Comparison of ENCODE assay signal across 23 cellular contexts in the genomic region with DNA sequence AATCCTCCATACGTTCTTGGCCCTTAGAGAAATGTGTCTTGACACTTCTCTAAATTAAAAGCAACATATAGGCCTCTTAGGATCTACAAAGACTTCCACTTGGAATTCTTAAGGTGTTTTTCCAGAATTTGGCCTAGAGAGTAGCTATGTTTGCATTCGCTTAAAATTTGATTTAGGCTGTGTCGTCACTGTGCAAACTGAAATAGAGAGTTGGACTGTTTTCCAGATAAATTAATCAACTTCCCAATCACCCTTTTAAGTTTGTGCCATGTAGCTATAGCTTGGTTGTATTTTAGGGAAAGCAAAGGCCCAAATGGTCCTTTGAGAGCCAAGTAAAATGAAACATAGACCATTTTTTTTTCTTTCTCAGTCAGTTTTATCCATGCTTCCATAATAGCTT.
DNase-seq lines count a peak whose midpoint lies in the region; ATAC-seq and TF ChIP-seq lines count a peak whose summit lies in the region.
"Had no signal": no experiment of that assay in that cellular context is flagged by ENCODE, and none has a peak within 500 bp of the region (broad histone marks: within the 10 kb centered on the region; RNA-seq: fewer than 3 reads in every experiment).

No MANE protein-coding gene starts in this region.

- intact Hi-C loops in ascending aorta (cut with DNase I), result no loop called here

- TF ChIP-seq CTCF in ascending aorta (IDR thresholded peaks at IDR 0.05) (no peak), thoracic aorta (IDR thresholded peaks at IDR 0.05) (no peak)

- peak overlapping the region; percentile 22 to 38 for H3K27ac ChIP-seq in ascending aorta
- H3K27ac ChIP-seq in thoracic aorta, result peak overlapping the region; percentile 9 to 35
- H3K27ac ChIP-seq: BLaER1 had no signal

- H3K36me3 ChIP-seq in ascending aorta (peaks cover 35 to 72% of the 10 kb centered on the region in 2 donors), thoracic aorta (peaks cover 46% of the 10 kb centered on the region)
- H3K36me3 ChIP-seq: BE2C, BLaER1 had no signal

- no peaks in the 10 kb centered on the region for H3K27me3 ChIP-seq in ascending aorta
- H3K27me3 ChIP-seq in thoracic aorta (replicated peaks; ENCODE audit: insufficient read depth), result no peaks in the 10 kb centered on the region
- H3K27me3 ChIP-seq: BLaER1 had no signal

- no peak for DNase-seq in ascending aorta (ENCODE audit: low spot score in 2 of 2)
- DNase-seq in left lobe of liver (ENCODE audit: low spot score), result no peak
- DNase-seq in thoracic aorta (ENCODE audit: low spot score), result no peak
- DNase-seq in middle frontal gyrus (ENCODE audit: extremely low spot score, low spot score), result no peak
- DNase-seq: 8988T; ACHN; BE2C; C1 segment of cervical spinal cord; CD4-positive, alpha-beta memory T cell; CD4-positive, CD25-positive, alpha-beta regulatory T cell; CD8-positive, alpha-beta memory T cell; COR-L47; DMS 273 treated with DMSO at 0.1 percent for 48 hours; DMS153; DMS53; DMS79; DND-41; EL; GDM1 had no signal

- H3K4me3 ChIP-seq in ascending aorta (no peak overlapping the region), thoracic aorta (no peak overlapping the region)
- H3K4me3 ChIP-seq: BLaER1, GM12878 had no signal

- peak; percentile 38 for ATAC-seq in left lobe of liver
- ATAC-seq in thoracic aorta (ENCODE audit: insufficient number of reproducible peaks, low FRiP score, low read depth), result no peak
- ATAC-seq in HG02973 (IDR thresholded peaks at IDR 0.05; ENCODE audit: unreplicated experiment), result no peak
- no peak for ATAC-seq in HG03469 (IDR thresholded peaks at IDR 0.05; ENCODE audit: unreplicated experiment)
- ATAC-seq: GM12878 had no signal

- peaks cover 0 to 3% of the 10 kb centered on the region in 2 donors for H3K4me1 ChIP-seq in ascending aorta
- H3K4me1 ChIP-seq in thoracic aorta (ENCODE audit: control insufficient read depth in 1 of 2, low read depth in 2 of 2), result peaks cover 0 to 7% of the 10 kb centered on the region in 2 donors
- H3K4me1 ChIP-seq: BE2C, BLaER1 had no signal

- H3K9me3 ChIP-seq in ascending aorta, result no peaks in the 10 kb centered on the region
- H3K9me3 ChIP-seq in thoracic aorta, result no peaks in the 10 kb centered on the region
- H3K9me3 ChIP-seq: BE2C, BLaER1 had no signal
